In genomic region chr16:67183284-67183626, GRCh38 we compare ENCODE assay signal across 8 cellular contexts. TPM values are rescaled to one million over a fixed set of nuclear protein-coding genes. Genes with fewer than 3 reads are reported as not detected.
DNase-seq lines count a peak whose midpoint lies in the region; ATAC-seq, FAIRE-seq and TF ChIP-seq lines count a peak whose summit lies in the region.

No MANE protein-coding gene starts in this region.

- WGBS in HUES64 = 8% methylated on average over 11 of the region's 11 CpGs

- H3K27ac ChIP-seq in A673 (ENCODE audit: low read depth, low read length, poor library complexity, severe bottlenecking) = peak overlapping the region; percentile 99
- no peak overlapping the region for H3K27ac ChIP-seq in HUES64 (ENCODE audit: low read depth, low read length)

- H3K4me3 ChIP-seq in A673 (ENCODE audit: low read depth, low read length, poor library complexity, severe bottlenecking) (peak overlapping the region; percentile 68), HUES64 (ENCODE audit: low read length) (peak overlapping the region; percentile 91), mucosa of stomach (ENCODE audit: low read length) (peak overlapping the region; percentile 75)

- DNase-seq in A673 (ENCODE audit: low spot score) = no peak
- no peak for DNase-seq in left lobe of liver (ENCODE audit: low spot score)

- no peak for TF ChIP-seq CTCF in A673 (conservative IDR thresholded peaks at IDR 0.05; ENCODE audit: low read depth, low read length)

- POLR2A ChIA-PET in A673 (lab: Charles Lee; ENCODE audit: low non-redundant PET) = no interaction called here

- H3K9me3 ChIP-seq in A673 (ENCODE audit: low read depth, low read length, poor library complexity, severe bottlenecking) (no peaks in the 10 kb centered on the region), HUES64 (ENCODE audit: insufficient read depth, low read depth, low read length) (no peaks in the 10 kb centered on the region), mucosa of stomach (ENCODE audit: control insufficient read depth, low read length) (no peaks in the 10 kb centered on the region)

- H3K27me3 ChIP-seq in A673 (replicated peaks; ENCODE audit: insufficient read depth, low read depth, low read length, poor library complexity) (no peaks in the 10 kb centered on the region), HUES64 (ENCODE audit: insufficient read depth, low read length) (peaks cover 36% of the 10 kb centered on the region), mucosa of stomach (ENCODE audit: control insufficient read depth, insufficient read depth, low read length) (no peaks in the 10 kb centered on the region)

- H3K9ac ChIP-seq in HUES64 (ENCODE audit: low read depth, low read length) = no peak overlapping the region
- peak overlapping the region; percentile 85 for H3K9ac ChIP-seq in mucosa of stomach (ENCODE audit: low read length)

- CTCF ChIA-PET in A673 (lab: Charles Lee) = no interaction called here

- no peak for ATAC-seq in GM18909 (IDR thresholded peaks at IDR 0.05; ENCODE audit: poor library complexity, unreplicated experiment)
- no peak for ATAC-seq in left lobe of liver
- no peak for ATAC-seq in GM19455 (IDR thresholded peaks at IDR 0.05; ENCODE audit: unreplicated experiment)
- ATAC-seq in HG03039 (IDR thresholded peaks at IDR 0.05; ENCODE audit: unreplicated experiment) = no peak

- H3K36me3 ChIP-seq in A673 (ENCODE audit: insufficient read depth, low read length, poor library complexity, severe bottlenecking) = no peaks in the 10 kb centered on the region
- H3K36me3 ChIP-seq in HUES64 (ENCODE audit: insufficient read depth, low read length) = no peaks in the 10 kb centered on the region
- no peaks in the 10 kb centered on the region for H3K36me3 ChIP-seq in mucosa of stomach (ENCODE audit: control insufficient read depth, insufficient read depth, low read length)

- intact Hi-C loops in A673 (cut with micrococcal nuclease; ENCODE audit: unreplicated experiment) = loop anchor here (2.0 kb wide), 1 partner anchor 228 kb away; no protein-coding TSS in a partner anchor

- no TSS peak for BruUV-seq in A673 (replicated peaks; lab: Mats Ljungman, UMichigan)

- peak; percentile 45 for FAIRE-seq in colon (lab: Jason Lieb, UNC)

- peaks cover 18% of the 10 kb centered on the region for H3K4me1 ChIP-seq in A673 (ENCODE audit: insufficient read depth, low read length, poor library complexity, severe bottlenecking)
- peaks cover 4% of the 10 kb centered on the region; the same call in 1 of the 2 replicates for H3K4me1 ChIP-seq in HUES64 (ENCODE audit: insufficient read depth, low read length)
- peaks cover 34% of the 10 kb centered on the region for H3K4me1 ChIP-seq in mucosa of stomach (ENCODE audit: control insufficient read depth, insufficient read depth, low read length)

RNA-seq across cellular contexts. Expression of gene MATCAP1, which starts 0.5 kb away (rescaled TPM):
- total RNA-seq in A673 (2021) = 33.9 and 36.8 TPM in 2 replicates
- 20.2 TPM for polyA plus RNA-seq in HUES64 (2013, experiment 1 of 2)
- 19.4 TPM for polyA plus RNA-seq in HUES64 (2013, experiment 2 of 2)
- 14.9 TPM for total RNA-seq in left lobe of liver

RNA-seq across cellular contexts. Expression of gene EXOC3L1, which starts 6.7 kb away (rescaled TPM):
- total RNA-seq in A673 (2021) (0.32 and 0.42 TPM in 2 replicates), left lobe of liver (1.8 TPM)
- polyA plus RNA-seq in HUES64 (2013, experiment 1 of 2) = 0.90 TPM
- 1.1 TPM for polyA plus RNA-seq in HUES64 (2013, experiment 2 of 2)

RNA-seq across cellular contexts. Expression of gene E2F4, which starts 8.7 kb away (rescaled TPM):
- 77.4 and 96.0 TPM in 2 replicates for total RNA-seq in A673 (2021)
- 66.4 TPM for polyA plus RNA-seq in HUES64 (2013, experiment 1 of 2)
- 61.8 TPM for polyA plus RNA-seq in HUES64 (2013, experiment 2 of 2)
- 19.0 TPM for total RNA-seq in left lobe of liver

RNA-seq across cellular contexts. Expression of gene NOL3, which starts 12.9 kb away (rescaled TPM):
- total RNA-seq in A673 (2021) (15.3 and 16.4 TPM in 2 replicates), left lobe of liver (40.7 TPM)
- polyA plus RNA-seq in HUES64 (2013, experiment 1 of 2) = 4.3 TPM
- 5.1 TPM for polyA plus RNA-seq in HUES64 (2013, experiment 2 of 2)

RNA-seq across cellular contexts. Expression of gene ELMO3, which starts 15.7 kb away (rescaled TPM):
- total RNA-seq in A673 (2021) = 3.3 and 4.7 TPM in 2 replicates
- polyA plus RNA-seq in HUES64 (2013, experiment 1 of 2) = 1.5 TPM
- polyA plus RNA-seq in HUES64 (2013, experiment 2 of 2) = 1.1 TPM
- 5.2 TPM for total RNA-seq in left lobe of liver
